Comparison of ENCODE assay signal across 1 cellular context in genomic region chrX:15158350-15158735, GRCh38.
TF ChIP-seq lines count a peak whose summit lies in the region.

No MANE protein-coding gene starts in this region.

TF ChIP-seq in HepG2, 621 proteins besides CTCF, POLR2A, EP300 and RAD21 (continued from another document):
- TF ChIP-seq ZNF609 (CRISPR knock-in tag; IDR thresholded peaks at IDR 0.05; ENCODE audit: borderline replicate concordance) (no peak), GZF1 (CRISPR knock-in tag; IDR thresholded peaks at IDR 0.05) (no peak), ZNF550 (CRISPR knock-in tag; IDR thresholded peaks at IDR 0.05; ENCODE audit: borderline replicate concordance) (no peak), ZNF710 (CRISPR knock-in tag; IDR thresholded peaks at IDR 0.05; ENCODE audit: borderline replicate concordance) (no peak), MXI1 (IDR thresholded peaks at IDR 0.05; ENCODE audit: borderline replicate concordance, low read depth, low read length) (no peak), FOXO4 (CRISPR knock-in tag; conservative IDR thresholded peaks at IDR 0.05) (no peak), FOXA3 (CRISPR knock-in tag; IDR thresholded peaks at IDR 0.05) (no peak), ONECUT2 (CRISPR knock-in tag; IDR thresholded peaks at IDR 0.05) (no peak), ZNF841 (CRISPR knock-in tag; IDR thresholded peaks at IDR 0.05; ENCODE audit: borderline replicate concordance) (no peak)
